13 cellular contexts compared by ENCODE assay signal in genomic region chr3:137202941-137203340, GRCh38.
"Had no signal": no experiment of that assay in that cellular context is flagged by ENCODE, and none has a peak within 500 bp of the region (broad histone marks: within the 10 kb centered on the region; RNA-seq: fewer than 3 reads in every experiment).

No MANE protein-coding gene starts in this region.

- DNase-seq: cerebellar nuclear complex; effector memory CD8-positive, alpha-beta T cell; gastrocnemius medialis; natural killer cell; small intestine; stimulated activated CD4-positive, alpha-beta T cell treated with anti-CD3 and anti-CD28 coated beads, Interleukin-2, amount 100 ng/mL, for 48 hours; stimulated activated naive CD4-positive, alpha-beta T cell treated with Interleukin-2 at 50 U/mL for 16 hours; uterus had no signal

- H3K36me3 ChIP-seq: esophagus muscularis mucosa, gastrocnemius medialis, right atrium auricular region, thyroid gland, uterus had no signal

- H3K27ac ChIP-seq: epithelial cell of prostate, esophagus muscularis mucosa, gastrocnemius medialis, right atrium auricular region, thyroid gland, uterus had no signal

- H3K9me3 ChIP-seq: esophagus muscularis mucosa, gastrocnemius medialis, right atrium auricular region, thyroid gland, uterus had no signal

- H3K27me3 ChIP-seq: esophagus muscularis mucosa, gastrocnemius medialis, right atrium auricular region, thyroid gland, uterus had no signal

- H3K4me1 ChIP-seq: gastrocnemius medialis, right atrium auricular region, thyroid gland, uterus had no signal

- FAIRE-seq: colon, small intestine had no signal

- ATAC-seq: effector memory CD8-positive, alpha-beta T cell; gastrocnemius medialis; natural killer cell had no signal

- H3K4me3 ChIP-seq: esophagus muscularis mucosa, gastrocnemius medialis, right atrium auricular region, thyroid gland, uterus had no signal
